Comparison of ENCODE assay signal across 1 cellular context in the genomic region with DNA sequence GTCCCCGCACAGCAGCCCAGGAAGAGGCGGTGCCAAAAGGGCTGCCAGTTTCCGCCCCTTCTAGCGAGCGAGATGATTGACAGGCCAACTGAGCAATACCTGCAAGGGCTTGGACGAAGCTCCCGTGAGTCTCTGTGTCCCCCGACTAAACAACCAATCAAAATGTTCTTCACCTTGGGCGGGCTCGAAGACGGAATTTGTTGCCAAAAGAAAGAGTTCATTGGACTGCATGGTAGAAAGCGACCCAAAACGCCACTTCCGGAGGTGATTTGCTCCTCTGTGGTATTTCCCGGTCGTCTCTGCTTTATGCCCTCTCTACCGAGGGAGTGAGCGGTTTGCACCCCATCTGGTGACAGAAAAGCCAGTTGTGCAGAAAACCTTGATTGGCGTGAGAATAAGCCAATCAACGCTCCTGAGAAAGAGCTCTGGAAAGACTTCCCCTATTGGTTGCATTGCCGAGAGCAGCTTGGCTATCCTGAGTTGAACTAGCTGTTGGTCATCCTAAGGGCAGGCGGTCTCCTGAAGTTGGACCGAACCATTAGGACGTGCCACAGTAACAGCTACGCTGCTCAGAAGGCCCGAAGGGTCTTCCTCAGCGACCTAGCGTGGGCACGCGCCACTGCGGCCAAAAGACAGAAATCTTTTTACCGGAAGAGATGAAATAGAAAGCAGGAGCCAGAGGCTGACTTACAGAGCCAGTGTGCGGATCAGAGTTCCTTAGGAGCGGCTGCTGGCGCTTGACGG.
TF ChIP-seq lines count a peak whose summit lies in the region.

No MANE protein-coding gene starts in this region.

TF ChIP-seq in HepG2, 621 proteins besides CTCF, POLR2A, EP300 and RAD21 (continued from another document and continues in another):
- TF ChIP-seq HMGA1 (CRISPR knock-in tag; conservative IDR thresholded peaks at IDR 0.05): no peak
- TF ChIP-seq ATF1 (CRISPR knock-in tag; IDR thresholded peaks at IDR 0.05): peak; percentile 91
- TF ChIP-seq, protein P1, sequence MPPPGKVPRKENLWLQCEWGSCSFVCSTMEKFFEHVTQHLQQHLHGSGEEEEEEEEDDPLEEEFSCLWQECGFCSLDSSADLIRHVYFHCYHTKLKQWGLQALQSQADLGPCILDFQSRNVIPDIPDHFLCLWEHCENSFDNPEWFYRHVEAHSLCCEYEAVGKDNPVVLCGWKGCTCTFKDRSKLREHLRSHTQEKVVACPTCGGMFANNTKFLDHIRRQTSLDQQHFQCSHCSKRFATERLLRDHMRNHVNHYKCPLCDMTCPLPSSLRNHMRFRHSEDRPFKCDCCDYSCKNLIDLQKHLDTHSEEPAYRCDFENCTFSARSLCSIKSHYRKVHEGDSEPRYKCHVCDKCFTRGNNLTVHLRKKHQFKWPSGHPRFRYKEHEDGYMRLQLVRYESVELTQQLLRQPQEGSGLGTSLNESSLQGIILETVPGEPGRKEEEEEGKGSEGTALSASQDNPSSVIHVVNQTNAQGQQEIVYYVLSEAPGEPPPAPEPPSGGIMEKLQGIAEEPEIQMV (CRISPR knock-in tag; IDR thresholded peaks at IDR 0.05; ENCODE audit: low read depth): no peak
- TF ChIP-seq FIP1L1 (IDR thresholded peaks at IDR 0.05; ENCODE audit: borderline replicate concordance, insufficient read depth, low read depth, low read length): no peak
- TF ChIP-seq SRF (IDR thresholded peaks at IDR 0.05; ENCODE audit: low read depth, low read length): no peak
- peak; percentile 77 for TF ChIP-seq E2F1 (CRISPR knock-in tag; IDR thresholded peaks at IDR 0.05)
- TF ChIP-seq MIXL1 (CRISPR knock-in tag; IDR thresholded peaks at IDR 0.05): no peak; the same call in 1 of the 2 replicates
- TF ChIP-seq, protein P2, sequence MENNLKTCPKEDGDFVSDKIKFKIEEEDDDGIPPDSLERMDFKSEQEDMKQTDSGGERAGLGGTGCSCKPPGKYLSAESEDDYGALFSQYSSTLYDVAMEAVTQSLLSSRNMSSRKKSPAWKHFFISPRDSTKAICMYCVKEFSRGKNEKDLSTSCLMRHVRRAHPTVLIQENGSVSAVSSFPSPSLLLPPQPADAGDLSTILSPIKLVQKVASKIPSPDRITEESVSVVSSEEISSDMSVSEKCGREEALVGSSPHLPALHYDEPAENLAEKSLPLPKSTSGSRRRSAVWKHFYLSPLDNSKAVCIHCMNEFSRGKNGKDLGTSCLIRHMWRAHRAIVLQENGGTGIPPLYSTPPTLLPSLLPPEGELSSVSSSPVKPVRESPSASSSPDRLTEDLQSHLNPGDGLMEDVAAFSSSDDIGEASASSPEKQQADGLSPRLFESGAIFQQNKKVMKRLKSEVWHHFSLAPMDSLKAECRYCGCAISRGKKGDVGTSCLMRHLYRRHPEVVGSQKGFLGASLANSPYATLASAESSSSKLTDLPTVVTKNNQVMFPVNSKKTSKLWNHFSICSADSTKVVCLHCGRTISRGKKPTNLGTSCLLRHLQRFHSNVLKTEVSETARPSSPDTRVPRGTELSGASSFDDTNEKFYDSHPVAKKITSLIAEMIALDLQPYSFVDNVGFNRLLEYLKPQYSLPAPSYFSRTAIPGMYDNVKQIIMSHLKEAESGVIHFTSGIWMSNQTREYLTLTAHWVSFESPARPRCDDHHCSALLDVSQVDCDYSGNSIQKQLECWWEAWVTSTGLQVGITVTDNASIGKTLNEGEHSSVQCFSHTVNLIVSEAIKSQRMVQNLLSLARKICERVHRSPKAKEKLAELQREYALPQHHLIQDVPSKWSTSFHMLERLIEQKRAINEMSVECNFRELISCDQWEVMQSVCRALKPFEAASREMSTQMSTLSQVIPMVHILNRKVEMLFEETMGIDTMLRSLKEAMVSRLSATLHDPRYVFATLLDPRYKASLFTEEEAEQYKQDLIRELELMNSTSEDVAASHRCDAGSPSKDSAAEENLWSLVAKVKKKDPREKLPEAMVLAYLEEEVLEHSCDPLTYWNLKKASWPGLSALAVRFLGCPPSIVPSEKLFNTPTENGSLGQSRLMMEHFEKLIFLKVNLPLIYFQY (CRISPR knock-in tag; IDR thresholded peaks at IDR 0.05; ENCODE audit: borderline replicate concordance): peak; percentile 29; the same call in 1 of the 2 replicates
- no peak; the same call in 1 of the 2 replicates for TF ChIP-seq ATRX (CRISPR knock-in tag; IDR thresholded peaks at IDR 0.05; ENCODE audit: borderline replicate concordance)
- TF ChIP-seq HOXA9 (CRISPR knock-in tag; IDR thresholded peaks at IDR 0.05; ENCODE audit: borderline replicate concordance): peak; percentile 43; the same call in 1 of the 2 replicates
- TF ChIP-seq NKX3-1 (CRISPR knock-in tag; IDR thresholded peaks at IDR 0.05): no peak
- no peak for TF ChIP-seq NRL (CRISPR knock-in tag; IDR thresholded peaks at IDR 0.05; ENCODE audit: borderline replicate concordance)
- no peak for TF ChIP-seq ZFP62 (CRISPR knock-in tag; IDR thresholded peaks at IDR 0.05)
- peak; percentile 88 for TF ChIP-seq ASH2L (IDR thresholded peaks at IDR 0.05; ENCODE audit: insufficient read length, low read depth, low read length)
- no peak for TF ChIP-seq NFAT5 (CRISPR knock-in tag; IDR thresholded peaks at IDR 0.05)
- no peak for TF ChIP-seq ETV6 (CRISPR knock-in tag; conservative IDR thresholded peaks at IDR 0.05)
- TF ChIP-seq, protein P3, sequence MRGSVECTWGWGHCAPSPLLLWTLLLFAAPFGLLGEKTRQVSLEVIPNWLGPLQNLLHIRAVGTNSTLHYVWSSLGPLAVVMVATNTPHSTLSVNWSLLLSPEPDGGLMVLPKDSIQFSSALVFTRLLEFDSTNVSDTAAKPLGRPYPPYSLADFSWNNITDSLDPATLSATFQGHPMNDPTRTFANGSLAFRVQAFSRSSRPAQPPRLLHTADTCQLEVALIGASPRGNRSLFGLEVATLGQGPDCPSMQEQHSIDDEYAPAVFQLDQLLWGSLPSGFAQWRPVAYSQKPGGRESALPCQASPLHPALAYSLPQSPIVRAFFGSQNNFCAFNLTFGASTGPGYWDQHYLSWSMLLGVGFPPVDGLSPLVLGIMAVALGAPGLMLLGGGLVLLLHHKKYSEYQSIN (CRISPR knock-in tag; IDR thresholded peaks at IDR 0.05; ENCODE audit: borderline replicate concordance): no peak
- TF ChIP-seq KLF12 (CRISPR knock-in tag; IDR thresholded peaks at IDR 0.05; ENCODE audit: borderline replicate concordance): no peak
- TF ChIP-seq MEIS1 (CRISPR knock-in tag; IDR thresholded peaks at IDR 0.05; ENCODE audit: borderline replicate concordance): peak; percentile 30
- no peak for TF ChIP-seq FOSL1 (CRISPR knock-in tag; IDR thresholded peaks at IDR 0.05; ENCODE audit: borderline replicate concordance)
- TF ChIP-seq ARNT (IDR thresholded peaks at IDR 0.05): no peak
- no peak for TF ChIP-seq ZBTB7A (CRISPR knock-in tag; IDR thresholded peaks at IDR 0.05)
- TF ChIP-seq HNF1A (IDR thresholded peaks at IDR 0.05; ENCODE audit: low read depth): no peak; the same call in 1 of the 2 replicates
- TF ChIP-seq HNF1A (CRISPR knock-in tag; IDR thresholded peaks at IDR 0.05; ENCODE audit: borderline replicate concordance): no peak
- peak; percentile 75 for TF ChIP-seq RFXAP (CRISPR knock-in tag; IDR thresholded peaks at IDR 0.05; ENCODE audit: borderline replicate concordance)
- TF ChIP-seq ZNF383 (CRISPR knock-in tag; IDR thresholded peaks at IDR 0.05; ENCODE audit: borderline replicate concordance): no peak
- no peak for TF ChIP-seq KDM5B (CRISPR knock-in tag; IDR thresholded peaks at IDR 0.05; ENCODE audit: borderline replicate concordance)
- TF ChIP-seq, protein P4, sequence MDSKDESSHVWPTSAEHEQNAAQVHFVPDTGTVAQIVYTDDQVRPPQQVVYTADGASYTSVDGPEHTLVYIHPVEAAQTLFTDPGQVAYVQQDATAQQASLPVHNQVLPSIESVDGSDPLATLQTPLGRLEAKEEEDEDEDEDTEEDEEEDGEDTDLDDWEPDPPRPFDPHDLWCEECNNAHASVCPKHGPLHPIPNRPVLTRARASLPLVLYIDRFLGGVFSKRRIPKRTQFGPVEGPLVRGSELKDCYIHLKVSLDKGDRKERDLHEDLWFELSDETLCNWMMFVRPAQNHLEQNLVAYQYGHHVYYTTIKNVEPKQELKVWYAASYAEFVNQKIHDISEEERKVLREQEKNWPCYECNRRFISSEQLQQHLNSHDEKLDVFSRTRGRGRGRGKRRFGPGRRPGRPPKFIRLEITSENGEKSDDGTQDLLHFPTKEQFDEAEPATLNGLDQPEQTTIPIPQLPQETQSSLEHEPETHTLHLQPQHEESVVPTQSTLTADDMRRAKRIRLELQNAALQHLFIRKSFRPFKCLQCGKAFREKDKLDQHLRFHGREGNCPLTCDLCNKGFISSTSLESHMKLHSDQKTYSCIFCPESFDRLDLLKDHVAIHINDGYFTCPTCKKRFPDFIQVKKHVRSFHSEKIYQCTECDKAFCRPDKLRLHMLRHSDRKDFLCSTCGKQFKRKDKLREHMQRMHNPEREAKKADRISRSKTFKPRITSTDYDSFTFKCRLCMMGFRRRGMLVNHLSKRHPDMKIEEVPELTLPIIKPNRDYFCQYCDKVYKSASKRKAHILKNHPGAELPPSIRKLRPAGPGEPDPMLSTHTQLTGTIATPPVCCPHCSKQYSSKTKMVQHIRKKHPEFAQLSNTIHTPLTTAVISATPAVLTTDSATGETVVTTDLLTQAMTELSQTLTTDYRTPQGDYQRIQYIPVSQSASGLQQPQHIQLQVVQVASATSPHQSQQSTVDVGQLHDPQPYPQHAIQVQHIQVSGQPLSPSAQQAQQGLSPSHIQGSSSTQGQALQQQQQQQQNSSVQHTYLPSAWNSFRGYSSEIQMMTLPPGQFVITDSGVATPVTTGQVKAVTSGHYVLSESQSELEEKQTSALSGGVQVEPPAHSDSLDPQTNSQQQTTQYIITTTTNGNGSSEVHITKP (CRISPR knock-in tag; IDR thresholded peaks at IDR 0.05; ENCODE audit: low read depth): peak; percentile 96
- TF ChIP-seq TOPORS (CRISPR knock-in tag; IDR thresholded peaks at IDR 0.05): no peak
- TF ChIP-seq DR1 (CRISPR knock-in tag; IDR thresholded peaks at IDR 0.05): peak; percentile 38; the same call in 1 of the 2 replicates
- 0 out of 2 replicates have a peak, but pooled peaks have one; percentile 45 for TF ChIP-seq ZNF709 (CRISPR knock-in tag; IDR thresholded peaks at IDR 0.05)
- TF ChIP-seq JUN (CRISPR knock-in tag; IDR thresholded peaks at IDR 0.05): no peak
- 0 out of 2 replicates have a peak, but pooled peaks have one; percentile 22 for TF ChIP-seq ZKSCAN1 (IDR thresholded peaks at IDR 0.05; ENCODE audit: low read length)
- peak; percentile 12; the same call in 1 of the 2 replicates for TF ChIP-seq ESRRA (CRISPR knock-in tag; IDR thresholded peaks at IDR 0.05; ENCODE audit: low read depth)
